In the genomic region with DNA sequence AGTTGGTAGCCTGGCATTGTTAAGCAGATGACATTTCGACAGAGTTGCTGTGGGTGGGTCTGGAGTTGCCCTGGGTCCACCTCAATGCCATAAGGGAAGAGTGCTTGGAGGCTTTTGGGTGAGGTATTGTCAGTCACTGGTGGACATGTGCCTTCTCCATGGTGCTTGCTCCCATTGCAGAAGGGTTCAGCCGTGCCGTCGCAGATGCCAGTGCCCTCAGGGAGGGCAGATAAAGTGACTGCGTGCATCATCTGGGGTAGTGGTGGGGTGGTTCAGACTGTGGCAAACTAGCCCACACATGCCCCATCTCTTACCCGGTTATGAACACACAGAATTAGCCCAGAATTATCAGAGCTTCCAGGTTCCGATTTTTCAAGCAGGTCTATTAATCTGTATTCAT, we compare ENCODE assay signal across 25 cellular contexts.
A peak's percentile ranks its signal among the peaks of the same experiment; 100 is the strongest.
DNase-seq lines count a peak whose midpoint lies in the region; ATAC-seq, FAIRE-seq and TF ChIP-seq lines count a peak whose summit lies in the region.
"Had no signal": no experiment of that assay in that cellular context is flagged by ENCODE, and none has a peak within 500 bp of the region (broad histone marks: within the 10 kb centered on the region; RNA-seq: fewer than 3 reads in every experiment).

No MANE protein-coding gene starts in this region.

- H2BK120ac ChIP-seq in mesenchymal stem cell (ENCODE audit: low read depth, low read length): no peak overlapping the region

- H3K9me3 Mint-ChIP-seq in activated CD4-positive, alpha-beta T cell treated with anti-CD3 and anti-CD28 coated beads, Interleukin-2, amount 10 ng/mL, durations not matched to agents 7 days and 5 days: no peaks in the 10 kb centered on the region
- H3K9me3 Mint-ChIP-seq: GM23338 had no signal

- H3K27me3 ChIP-seq in heart right ventricle (no peaks in the 10 kb centered on the region), endothelial cell of umbilical vein (ENCODE audit: control insufficient read depth in 2 of 2, insufficient read depth in 2 of 2, low read length in 2 of 2) (no peaks in the 10 kb centered on the region), mesenchymal stem cell (ENCODE audit: control insufficient read depth in 1 of 2, insufficient read depth in 1 of 2, low read length in 2 of 2) (no peaks in the 10 kb centered on the region)
- H3K27me3 ChIP-seq: BLaER1 had no signal

- no peaks in the 10 kb centered on the region for H3K27me3 Mint-ChIP-seq in activated CD4-positive, alpha-beta T cell treated with anti-CD3 and anti-CD28 coated beads, Interleukin-2, amount 10 ng/mL, durations not matched to agents 7 days and 5 days
- H3K27me3 Mint-ChIP-seq: B cell; CD4-positive, CD25-positive, alpha-beta regulatory T cell had no signal

- H2AFZ ChIP-seq in endothelial cell of umbilical vein (ENCODE audit: low read depth, low read length) (no peak overlapping the region), mesenchymal stem cell (ENCODE audit: low read depth, low read length) (no peak overlapping the region)
- H2AFZ ChIP-seq: GM23338 had no signal

- H3K36me3 ChIP-seq in heart right ventricle: no peaks in the 10 kb centered on the region
- no peaks in the 10 kb centered on the region for H3K36me3 ChIP-seq in endothelial cell of umbilical vein (ENCODE audit: control insufficient read depth in 2 of 2, extremely low read depth in 1 of 2, insufficient read depth in 2 of 2, low read length in 2 of 2)
- H3K36me3 ChIP-seq in mesenchymal stem cell (ENCODE audit: control insufficient read depth in 1 of 2, insufficient read depth in 2 of 2, low read depth in 1 of 2, low read length in 2 of 2): no peaks in the 10 kb centered on the region
- H3K36me3 ChIP-seq: BLaER1 had no signal

- H2BK12ac ChIP-seq in mesenchymal stem cell (ENCODE audit: low read length in 2 of 2): no peak overlapping the region

- no peak overlapping the region for H3K4ac ChIP-seq in mesenchymal stem cell (ENCODE audit: low read depth in 1 of 2, low read length in 2 of 2)

- FAIRE-seq in endothelial cell of umbilical vein (lab: Jason Lieb, UNC): no peak
- FAIRE-seq: A204.1, D721Med, GM12878, GM19239, H54 had no signal

- peak overlapping the region in 1 of 2 experiments; percentile 82 for H3K14ac ChIP-seq in mesenchymal stem cell (ENCODE audit: low read length in 2 of 2)

- ATAC-seq in Right ventricle myocardium inferior (peak; percentile 20), heart right ventricle (no peak), GM21381 (IDR thresholded peaks at IDR 0.05; ENCODE audit: unreplicated experiment) (no peak)
- ATAC-seq: CD8-positive, alpha-beta T cell; GM12878; GM23338 had no signal

- dilution Hi-C loops in endothelial cell of umbilical vein (cut with MboI; ENCODE audit: extremely low pct_ligation_motif_present, low sequenced_read_pairs): no loop called here

- in situ Hi-C loops in KBM-7 (cut with MboI; ENCODE audit: low pct_unique_long_range_greater_than_20kb, low sequenced_read_pairs): no loop called here

- no peak overlapping the region for H3K9ac ChIP-seq in endothelial cell of umbilical vein (replicated peaks; ENCODE audit: extremely low read depth, insufficient read depth, low read length)
- H3K9ac ChIP-seq in mesenchymal stem cell (ENCODE audit: low read length): no peak overlapping the region
- H3K9ac ChIP-seq: BLaER1 had no signal

- no peak overlapping the region for H2AK5ac ChIP-seq in mesenchymal stem cell (ENCODE audit: low read length, severe bottlenecking)

- DNase-seq in Right ventricle myocardium inferior (ENCODE audit: missing footprints): no peak
- no peak for DNase-seq in heart right ventricle
- no peak for DNase-seq in endothelial cell of umbilical vein (ENCODE audit: low read depth, low spot score)
- DNase-seq in mesenchymal stem cell: no peak
- no peak for DNase-seq in activated naive CD4-positive, alpha-beta T cell treated with Interleukin-2 at 50 U/mL for 16 hours
- DNase-seq in KBM-7: no peak
- DNase-seq in activated CD4-positive, alpha-beta T cell treated with anti-CD3 and anti-CD28 coated beads, Interleukin-2, amount 10 ng/mL, durations not matched to agents 7 days and 5 days: no peak
- DNase-seq: CD4-positive, CD25-positive, alpha-beta regulatory T cell; CD8-positive, alpha-beta T cell; DMS 273 treated with DMSO at 0.1 percent for 48 hours; DMS79; EL; GDM1; HCEC 1CT had no signal

- no peaks in the 10 kb centered on the region for H3K36me3 Mint-ChIP-seq in activated CD4-positive, alpha-beta T cell treated with anti-CD3 and anti-CD28 coated beads, Interleukin-2, amount 10 ng/mL, durations not matched to agents 7 days and 5 days (ENCODE audit: low read depth)
- H3K36me3 Mint-ChIP-seq: CD4-positive, CD25-positive, alpha-beta regulatory T cell; CD8-positive, alpha-beta T cell had no signal

- H3K4me2 ChIP-seq in endothelial cell of umbilical vein (ENCODE audit: insufficient read depth, low read length): peak overlapping the region; percentile 11
- H3K4me2 ChIP-seq in mesenchymal stem cell (ENCODE audit: low read length, poor library complexity, severe bottlenecking): no peak overlapping the region
- H3K4me2 ChIP-seq: BLaER1, GM23338 had no signal

- H3K18ac ChIP-seq in mesenchymal stem cell (ENCODE audit: low read depth in 1 of 2, low read length in 2 of 2): peak overlapping the region in 1 of 2 experiments; percentile 37

- TF ChIP-seq POLR2A in endothelial cell of umbilical vein (IDR thresholded peaks at IDR 0.05; ENCODE audit: low read depth, low read length): no peak

- peaks cover 13% of the 10 kb centered on the region for H3K79me2 ChIP-seq in endothelial cell of umbilical vein (ENCODE audit: control insufficient read depth, insufficient read depth, low read length)

- WGBS in heart right ventricle, 2 donors: 91 to 92% methylated on average over 7 of the region's 7 CpGs
- WGBS in mesenchymal stem cell: 100% methylated on average over 1 of the region's 7 CpGs

- H3K27ac Mint-ChIP-seq in activated CD4-positive, alpha-beta T cell treated with anti-CD3 and anti-CD28 coated beads, Interleukin-2, amount 10 ng/mL, durations not matched to agents 7 days and 5 days: no peak overlapping the region
- H3K27ac Mint-ChIP-seq: B cell; CD4-positive, CD25-positive, alpha-beta regulatory T cell; CD8-positive, alpha-beta T cell; GM23338 had no signal

- POLR2A ChIA-PET in endothelial cell of umbilical vein (lab: Charles Lee): no interaction called here
- POLR2A ChIA-PET in activated CD4-positive, alpha-beta T cell treated with anti-CD3 and anti-CD28 coated beads, Interleukin-2, amount 10 ng/mL, durations not matched to agents 7 days and 5 days (lab: Charles Lee): no interaction called here

- CTCF ChIA-PET in endothelial cell of umbilical vein (lab: Charles Lee): no interaction called here
- CTCF ChIA-PET in activated CD4-positive, alpha-beta T cell treated with anti-CD3 and anti-CD28 coated beads, Interleukin-2, amount 10 ng/mL, durations not matched to agents 7 days and 5 days (lab: Charles Lee): no interaction called here

- TF ChIP-seq CTCF in heart right ventricle (IDR thresholded peaks at IDR 0.05): no peak
- TF ChIP-seq CTCF in endothelial cell of umbilical vein (IDR thresholded peaks at IDR 0.05; ENCODE audit: extremely low read depth in 1 of 2, insufficient read depth in 1 of 2, low read depth in 1 of 2, low read length in 2 of 2): no peak

- intact Hi-C loops in Right ventricle myocardium inferior (cut with DNase I) (no loop called here), heart right ventricle (cut with DNase I) (no loop called here), endothelial cell of umbilical vein (cut with micrococcal nuclease) (loop anchor here (2.0 to 10.0 kb wide), 2 partner anchors 71 to 423 kb away; a partner anchor contains a TSS)

- H3K27ac ChIP-seq in heart right ventricle: no peak overlapping the region
- H3K27ac ChIP-seq in endothelial cell of umbilical vein (ENCODE audit: insufficient read depth, low read depth, low read length): no peak overlapping the region
- H3K27ac ChIP-seq in mesenchymal stem cell (ENCODE audit: low read length, poor library complexity, severe bottlenecking): no peak overlapping the region
- H3K27ac ChIP-seq: 22Rv1, BLaER1, C4-2B had no signal

- no peak overlapping the region for H3K4me3 Mint-ChIP-seq in activated CD4-positive, alpha-beta T cell treated with anti-CD3 and anti-CD28 coated beads, Interleukin-2, amount 10 ng/mL, durations not matched to agents 7 days and 5 days
- H3K4me3 Mint-ChIP-seq: B cell; CD4-positive, CD25-positive, alpha-beta regulatory T cell; CD8-positive, alpha-beta T cell; GM23338 had no signal

- H4K8ac ChIP-seq in mesenchymal stem cell (ENCODE audit: low read length): peak overlapping the region; percentile 82

- H3K9me1 ChIP-seq in endothelial cell of umbilical vein (replicated peaks; ENCODE audit: control insufficient read depth, extremely low read depth, insufficient read depth, low read length): no peaks in the 10 kb centered on the region

- peaks cover 19% of the 10 kb centered on the region for H3K79me1 ChIP-seq in mesenchymal stem cell (replicated peaks; ENCODE audit: low read length, poor library complexity, severe bottlenecking)

- H2BK5ac ChIP-seq in mesenchymal stem cell (ENCODE audit: low read depth, low read length, poor library complexity, severe bottlenecking): no peak overlapping the region

- peaks cover 7% of the 10 kb centered on the region for H4K20me1 ChIP-seq in endothelial cell of umbilical vein (replicated peaks; ENCODE audit: control insufficient read depth, extremely low read depth, insufficient read depth, low read length)
- H4K20me1 ChIP-seq: BLaER1 had no signal

- H3K4me1 Mint-ChIP-seq in activated CD4-positive, alpha-beta T cell treated with anti-CD3 and anti-CD28 coated beads, Interleukin-2, amount 10 ng/mL, durations not matched to agents 7 days and 5 days: no peaks in the 10 kb centered on the region
- H3K4me1 Mint-ChIP-seq: B cell; CD4-positive, CD25-positive, alpha-beta regulatory T cell had no signal

- H3K9me3 ChIP-seq in heart right ventricle: no peaks in the 10 kb centered on the region
- H3K9me3 ChIP-seq in endothelial cell of umbilical vein (replicated peaks; ENCODE audit: control insufficient read depth, insufficient read depth, low read length): no peaks in the 10 kb centered on the region
- H3K9me3 ChIP-seq in mesenchymal stem cell (ENCODE audit: control insufficient read depth, low read length): no peaks in the 10 kb centered on the region
- H3K9me3 ChIP-seq: BLaER1 had no signal

- BruUV-seq in endothelial cell of umbilical vein (replicated peaks; lab: Mats Ljungman, UMichigan): no TSS peak

- peak overlapping the region; percentile 83 for H4K91ac ChIP-seq in mesenchymal stem cell (ENCODE audit: low read length)

- H3K4me1 ChIP-seq in heart right ventricle: peaks cover 0 to 47% (median 34%) of the 10 kb centered on the region in 9 donors
- peaks cover 22% of the 10 kb centered on the region for H3K4me1 ChIP-seq in endothelial cell of umbilical vein (ENCODE audit: control insufficient read depth, extremely low read depth, insufficient read depth, low read length)
- H3K4me1 ChIP-seq in mesenchymal stem cell (ENCODE audit: control insufficient read depth, insufficient read depth, low read depth, low read length): no peaks in the 10 kb centered on the region
- H3K4me1 ChIP-seq: BLaER1 had no signal

- H3K4me3 ChIP-seq in heart right ventricle (no peak overlapping the region), endothelial cell of umbilical vein (replicated peaks in 1 of 3; ENCODE audit: insufficient read depth in 1 of 3, low read depth in 1 of 3, low read length in 3 of 3) (no peak overlapping the region), mesenchymal stem cell (ENCODE audit: insufficient read depth in 1 of 2, low read depth in 1 of 2, low read length in 2 of 2) (no peak overlapping the region)
- H3K4me3 ChIP-seq: BLaER1, GM12878, GM23338 had no signal

- H3K23ac ChIP-seq in mesenchymal stem cell (ENCODE audit: low read length in 2 of 2): no peak overlapping the region

- no peak overlapping the region for H2BK15ac ChIP-seq in mesenchymal stem cell (ENCODE audit: low read depth, poor library complexity, severe bottlenecking)
